Comparison of ENCODE assay signal across 1 cellular context in genomic region chr13:45750566-45750965, GRCh38.
TF ChIP-seq lines count a peak whose summit lies in the region.

No MANE protein-coding gene starts in this region.

TF ChIP-seq in H1, 55 proteins besides CTCF, POLR2A, EP300 and RAD21:
- TF ChIP-seq SIRT6 (IDR thresholded peaks at IDR 0.05; ENCODE audit: low read length) (no peak), EGR1 (IDR thresholded peaks at IDR 0.05; ENCODE audit: borderline replicate concordance, low read depth, low read length) (no peak), HDAC2 (IDR thresholded peaks at IDR 0.05; ENCODE audit: borderline replicate concordance in 1 of 2, low read depth in 2 of 2, low read length in 2 of 2) (no peak), SP4 (IDR thresholded peaks at IDR 0.05; ENCODE audit: low read length) (no peak), KDM5A (IDR thresholded peaks at IDR 0.05; ENCODE audit: low read length) (no peak), ATF3 (IDR thresholded peaks at IDR 0.05; ENCODE audit: insufficient read depth, low read depth, low read length) (no peak), GTF2F1 (IDR thresholded peaks at IDR 0.05; ENCODE audit: borderline replicate concordance, low read depth, low read length) (no peak), ATF2 (IDR thresholded peaks at IDR 0.05; ENCODE audit: low read length) (no peak), CHD2 (IDR thresholded peaks at IDR 0.05; ENCODE audit: low read length) (no peak), CREB1 (IDR thresholded peaks at IDR 0.05) (no peak), CTBP2 (IDR thresholded peaks at IDR 0.05; ENCODE audit: borderline replicate concordance, insufficient read depth, insufficient read length, low read length) (no peak), TBP (IDR thresholded peaks at IDR 0.05; ENCODE audit: low read depth, low read length) (no peak), FOSL1 (IDR thresholded peaks at IDR 0.05; ENCODE audit: insufficient read depth, low read depth, low read length) (no peak), MAX (IDR thresholded peaks at IDR 0.05) (no peak), SAP30 (IDR thresholded peaks at IDR 0.05; ENCODE audit: insufficient read depth, insufficient replicate concordance, low read length) (no peak)
TF ChIP-seq in H1: peak in this region for 0.
